8 cellular contexts compared by ENCODE assay signal in the genomic region with DNA sequence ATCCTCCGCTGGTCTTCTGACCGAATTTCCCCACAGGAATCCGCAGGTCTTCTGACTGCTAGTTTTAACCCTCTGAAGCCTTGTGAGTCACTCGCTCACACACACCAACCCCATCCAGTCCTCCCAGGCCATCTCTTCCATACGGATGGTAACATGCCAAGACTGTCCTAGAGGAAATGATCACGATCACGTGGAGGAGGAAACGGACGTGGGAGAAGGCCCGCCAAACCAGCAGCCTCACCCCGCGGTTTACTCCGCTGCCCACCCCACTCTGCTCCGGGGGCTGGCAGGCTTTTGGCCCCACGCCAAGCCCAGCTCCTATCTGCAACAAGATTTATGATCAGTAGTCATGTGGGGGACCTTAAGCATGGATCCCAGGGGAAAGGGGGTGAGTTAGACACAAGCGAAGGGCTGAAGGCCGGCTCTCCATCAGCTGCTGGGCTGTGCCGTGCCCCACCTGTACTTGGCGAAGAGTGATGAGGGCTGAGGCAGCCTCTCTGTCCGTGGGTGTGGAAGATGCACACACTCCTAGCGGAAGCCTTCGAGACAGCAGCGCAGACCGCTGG. TPM values are rescaled to one million over a fixed set of nuclear protein-coding genes. Genes with fewer than 3 reads are reported as not detected.
DNase-seq lines count a peak whose midpoint lies in the region; ATAC-seq and TF ChIP-seq lines count a peak whose summit lies in the region.

No MANE protein-coding gene starts in this region.

- intact Hi-C loops in activated CD8-positive, alpha-beta T cell treated with anti-CD3 and anti-CD28 coated beads for 36 hours (cut with micrococcal nuclease), result no loop called here

- peaks cover 9% of the 10 kb centered on the region for H3K36me3 Mint-ChIP-seq in activated CD8-positive, alpha-beta memory T cell treated with anti-CD3 and anti-CD28 coated beads, Interleukin-2, amount 10 ng/mL, durations not matched to agents 7 days and 5 days
- peaks cover 16% of the 10 kb centered on the region for H3K36me3 Mint-ChIP-seq in activated CD8-positive, alpha-beta T cell treated with anti-CD3 and anti-CD28 coated beads for 36 hours (ENCODE audit: low read depth)

- H3K9me3 Mint-ChIP-seq in activated CD8-positive, alpha-beta memory T cell treated with anti-CD3 and anti-CD28 coated beads, Interleukin-2, amount 10 ng/mL, durations not matched to agents 7 days and 5 days (ENCODE audit: low read depth), result no peaks in the 10 kb centered on the region
- no peaks in the 10 kb centered on the region for H3K9me3 Mint-ChIP-seq in activated CD8-positive, alpha-beta T cell treated with anti-CD3 and anti-CD28 coated beads for 36 hours

- H3K27ac Mint-ChIP-seq in activated CD8-positive, alpha-beta memory T cell treated with anti-CD3 and anti-CD28 coated beads, Interleukin-2, amount 10 ng/mL, durations not matched to agents 7 days and 5 days, result peak overlapping the region; percentile 89
- peak overlapping the region; percentile 92 for H3K27ac Mint-ChIP-seq in activated CD8-positive, alpha-beta T cell treated with anti-CD3 and anti-CD28 coated beads for 36 hours

- peaks cover 41% of the 10 kb centered on the region for H3K4me1 Mint-ChIP-seq in activated CD8-positive, alpha-beta memory T cell treated with anti-CD3 and anti-CD28 coated beads, Interleukin-2, amount 10 ng/mL, durations not matched to agents 7 days and 5 days
- H3K4me1 Mint-ChIP-seq in activated CD8-positive, alpha-beta T cell treated with anti-CD3 and anti-CD28 coated beads for 36 hours (ENCODE audit: low read depth), result peaks cover 38% of the 10 kb centered on the region

- no peaks in the 10 kb centered on the region for H3K27me3 Mint-ChIP-seq in activated CD8-positive, alpha-beta memory T cell treated with anti-CD3 and anti-CD28 coated beads, Interleukin-2, amount 10 ng/mL, durations not matched to agents 7 days and 5 days
- H3K27me3 Mint-ChIP-seq in activated CD8-positive, alpha-beta T cell treated with anti-CD3 and anti-CD28 coated beads for 36 hours, result no peaks in the 10 kb centered on the region

- no peak for DNase-seq in activated CD8-positive, alpha-beta memory T cell treated with anti-CD3 and anti-CD28 coated beads, Interleukin-2, amount 10 ng/mL, durations not matched to agents 7 days and 5 days
- no peak for DNase-seq in activated CD8-positive, alpha-beta memory T cell treated with anti-CD3 and anti-CD28 coated beads, Interleukin-2, amount 50 U/mL, for 4 hours
- DNase-seq in NCI-H1092 (lab: John Stamatoyannopoulos, UW), result peak; percentile 49
- peak; percentile 28 for DNase-seq in activated CD8-positive, alpha-beta T cell treated with anti-CD3 and anti-CD28 coated beads for 36 hours
- DNase-seq in foreskin melanocyte, result peak; percentile 90
- peak; percentile 78 for DNase-seq in pulmonary artery endothelial cell (ENCODE audit: low read depth, low spot score)
- DNase-seq in hippocampal formation (lab: John Stamatoyannopoulos, UW), result no peak
- no peak for DNase-seq in ureter (ENCODE audit: low spot score)

- no peak for TF ChIP-seq CTCF in activated CD8-positive, alpha-beta T cell treated with anti-CD3 and anti-CD28 coated beads for 36 hours (IDR thresholded peaks at IDR 0.05)

- no peak for ATAC-seq in activated CD8-positive, alpha-beta memory T cell treated with anti-CD3 and anti-CD28 coated beads, Interleukin-2, amount 10 ng/mL, durations not matched to agents 7 days and 5 days
- peak; percentile 7 for ATAC-seq in activated CD8-positive, alpha-beta T cell treated with anti-CD3 and anti-CD28 coated beads for 36 hours

- CTCF ChIA-PET in activated CD8-positive, alpha-beta memory T cell treated with anti-CD3 and anti-CD28 coated beads, Interleukin-2, amount 10 ng/mL, durations not matched to agents 7 days and 5 days (lab: Charles Lee), result interaction anchor here (0.9 kb wide), 1 partner anchor 35 kb away, joined by 3 read pairs; no protein-coding TSS in a partner anchor
- CTCF ChIA-PET in activated CD8-positive, alpha-beta T cell treated with anti-CD3 and anti-CD28 coated beads for 36 hours (lab: Charles Lee), result interaction anchor here (0.7 kb wide), 1 partner anchor 48 kb away, joined by 3 read pairs; no protein-coding TSS in a partner anchor

- H3K4me3 Mint-ChIP-seq in activated CD8-positive, alpha-beta memory T cell treated with anti-CD3 and anti-CD28 coated beads, Interleukin-2, amount 10 ng/mL, durations not matched to agents 7 days and 5 days, result peak overlapping the region; percentile 82
- H3K4me3 Mint-ChIP-seq in activated CD8-positive, alpha-beta T cell treated with anti-CD3 and anti-CD28 coated beads for 36 hours, result peak overlapping the region; percentile 92

- POLR2A ChIA-PET in activated CD8-positive, alpha-beta T cell treated with anti-CD3 and anti-CD28 coated beads for 36 hours (lab: Charles Lee), result interaction anchor here (0.6 to 4.1 kb wide), 4 partner anchors 39 to 299 kb away, joined by 3 to 22 read pairs (median 3); no protein-coding TSS in a partner anchor

RNA-seq across cellular contexts. Expression of gene FAAP100, which starts 1.5 kb away (rescaled TPM):
- total RNA-seq in activated CD8-positive, alpha-beta memory T cell treated with anti-CD3 and anti-CD28 coated beads, Interleukin-2, amount 10 ng/mL, durations not matched to agents 7 days and 5 days, result 10 to 100 TPM; 39.8 to 44.5 TPM
- total RNA-seq in activated CD8-positive, alpha-beta T cell treated with anti-CD3 and anti-CD28 coated beads for 36 hours, result 10 to 100 TPM; 40.5 to 42.7 TPM
- total RNA-seq in pulmonary artery endothelial cell (17.5 and 21.7 TPM in 2 replicates), ureter (37.1 TPM)

RNA-seq across cellular contexts. Expression of gene FSCN2, which starts 25.5 kb away (rescaled TPM):
- under 1 TPM; 0.41 to 0.56 TPM for total RNA-seq in activated CD8-positive, alpha-beta memory T cell treated with anti-CD3 and anti-CD28 coated beads, Interleukin-2, amount 10 ng/mL, durations not matched to agents 7 days and 5 days
- total RNA-seq in activated CD8-positive, alpha-beta T cell treated with anti-CD3 and anti-CD28 coated beads for 36 hours, result under 1 TPM in 1 of 2 experiments, not detected in 1; 0.32 TPM
- total RNA-seq in pulmonary artery endothelial cell, result 0.35 and 0.66 TPM in 2 replicates
- total RNA-seq in ureter, result 4.2 TPM

RNA-seq across cellular contexts. Expression of gene ACTG1, which starts 41.1 kb away (rescaled TPM):
- total RNA-seq in activated CD8-positive, alpha-beta memory T cell treated with anti-CD3 and anti-CD28 coated beads, Interleukin-2, amount 10 ng/mL, durations not matched to agents 7 days and 5 days, result 1,000 to 10,000 TPM; 3,566 to 4,759 TPM
- total RNA-seq in activated CD8-positive, alpha-beta T cell treated with anti-CD3 and anti-CD28 coated beads for 36 hours, result 1,000 to 10,000 TPM; 4,606 to 4,756 TPM
- total RNA-seq in pulmonary artery endothelial cell (9,538 and 11,768 TPM in 2 replicates), ureter (3,857 TPM)

Comparison
In these comparisons a context has a peak if more than half of its experiments do, and no peak if none do; other contexts are left out.
1. DNase-seq: peak in NCI-H1092 (single experiment), activated CD8-positive, alpha-beta T cell treated with anti-CD3 and anti-CD28 coated beads for 36 hours (single experiment), foreskin melanocyte (single experiment) and pulmonary artery endothelial cell (single experiment); none in activated CD8-positive, alpha-beta memory T cell treated with anti-CD3 and anti-CD28 coated beads, Interleukin-2, amount 10 ng/mL, durations not matched to agents 7 days and 5 days (single experiment), activated CD8-positive, alpha-beta memory T cell treated with anti-CD3 and anti-CD28 coated beads, Interleukin-2, amount 50 U/mL, for 4 hours (single experiment), hippocampal formation (0 of 2) and ureter (single experiment).